Comparison of ENCODE assay signal across 1 cellular context in the genomic region with DNA sequence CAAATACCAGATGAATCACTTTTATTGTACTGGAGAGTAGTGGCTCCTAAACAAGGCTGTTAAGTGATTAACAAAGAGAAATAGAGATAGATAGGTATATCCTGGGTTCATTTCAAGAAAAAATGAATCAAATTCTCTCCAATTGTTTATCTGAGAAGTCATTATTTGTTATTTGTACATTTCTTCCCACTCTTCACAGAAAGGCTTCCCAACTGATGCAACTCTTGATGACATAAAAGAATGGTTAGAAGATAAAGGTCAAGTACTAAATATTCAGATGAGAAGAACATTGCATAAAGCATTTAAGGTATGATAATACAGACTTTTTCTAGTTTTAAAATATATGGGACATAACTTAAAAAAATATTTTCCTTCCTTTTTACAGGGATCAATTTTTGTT.
A peak's percentile ranks its signal among the peaks of the same experiment; 100 is the strongest.
TF ChIP-seq lines count a peak whose summit lies in the region.

No MANE protein-coding gene starts in this region.

TF ChIP-seq in HepG2, 621 proteins besides CTCF, POLR2A, EP300 and RAD21:
- TF ChIP-seq ZNF567 (CRISPR knock-in tag; IDR thresholded peaks at IDR 0.05; ENCODE audit: borderline replicate concordance) (no peak), CREM (IDR thresholded peaks at IDR 0.05) (0 out of 2 replicates have a peak, but pooled peaks have one; percentile 23), CREM (CRISPR knock-in tag; IDR thresholded peaks at IDR 0.05) (no peak)
